Comparison of ENCODE assay signal across 9 cellular contexts in the genomic region with DNA sequence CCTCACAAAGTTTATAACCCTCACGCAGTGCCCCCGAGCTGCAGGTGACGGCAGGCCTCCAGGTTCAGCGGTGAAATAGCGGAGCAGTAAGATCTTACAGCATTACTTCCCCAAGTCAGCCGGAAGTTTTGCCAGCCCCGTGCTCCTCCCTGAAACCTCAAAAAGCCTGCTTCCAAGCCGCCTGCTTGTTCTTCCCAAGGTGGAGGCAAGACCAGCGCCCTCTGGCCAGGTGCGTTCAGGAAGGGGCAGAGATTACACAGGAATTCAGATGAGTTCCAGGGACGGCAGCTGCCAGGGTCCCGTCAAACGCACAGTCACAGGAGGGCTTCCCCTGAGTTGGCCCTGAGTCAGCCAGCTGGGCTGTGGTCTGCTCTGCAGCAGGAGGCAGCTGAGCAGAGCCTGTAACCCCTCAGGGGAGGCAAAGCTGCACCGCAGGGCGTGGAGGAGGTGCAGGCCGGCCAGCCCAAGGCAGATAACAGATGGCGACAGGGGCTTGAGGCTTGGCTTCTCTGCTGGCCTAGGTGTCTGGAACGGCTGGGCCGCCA.
DNase-seq lines count a peak whose midpoint lies in the region; ATAC-seq and TF ChIP-seq lines count a peak whose summit lies in the region.
"Had no signal": no experiment of that assay in that cellular context is flagged by ENCODE, and none has a peak within 500 bp of the region (broad histone marks: within the 10 kb centered on the region; RNA-seq: fewer than 3 reads in every experiment).

No MANE protein-coding gene starts in this region.

- H3K36me3 ChIP-seq in esophagus squamous epithelium, result no peaks in the 10 kb centered on the region

- peaks cover 0 to 15% (median 0%) of the 10 kb centered on the region in 4 donors for H3K27me3 ChIP-seq in esophagus squamous epithelium

- TF ChIP-seq POLR2A in esophagus squamous epithelium (IDR thresholded peaks at IDR 0.05), result no peak

- in situ Hi-C loops in GM13976 (cut with MboI; ENCODE audit: low sequenced_read_pairs, unreplicated experiment), result no loop called here

- peaks cover 37% of the 10 kb centered on the region for H3K4me1 Mint-ChIP-seq in osteocyte (ENCODE audit: unreplicated experiment)

- 57 to 76% methylated on average over 5 to 11 of the region's 19 CpGs for WGBS in esophagus squamous epithelium, 2 donors

- no peaks in the 10 kb centered on the region for H3K9me3 ChIP-seq in esophagus squamous epithelium

- ATAC-seq in GM21723 (IDR thresholded peaks at IDR 0.05; ENCODE audit: unreplicated experiment), result peak; percentile 75
- no peak for ATAC-seq in GM19324 (IDR thresholded peaks at IDR 0.05; ENCODE audit: low FRiP score, unreplicated experiment)

- no peaks in the 10 kb centered on the region for H3K4me1 ChIP-seq in esophagus squamous epithelium

- H3K27me3 Mint-ChIP-seq in osteocyte (ENCODE audit: unreplicated experiment), result no peaks in the 10 kb centered on the region

- H3K27ac ChIP-seq in esophagus squamous epithelium, result no peak overlapping the region

- TF ChIP-seq CTCF in GM13976 (IDR thresholded peaks at IDR 0.05; ENCODE audit: borderline replicate concordance, control extremely low read depth, extremely low read depth, insufficient read depth, missing control alignments) (no peak), osteocyte (IDR thresholded peaks at IDR 0.05) (no peak), esophagus squamous epithelium (IDR thresholded peaks at IDR 0.05) (no peak)

- H3K36me3 Mint-ChIP-seq in osteocyte (ENCODE audit: unreplicated experiment), result no peaks in the 10 kb centered on the region

- DNase-seq in GM13976 (ENCODE audit: low spot score) (peak; percentile 54), Kasumi-1 (lab: John Stamatoyannopoulos, UW) (peak; percentile 56 to 58), left kidney (ENCODE audit: low read depth, low spot score) (peak; percentile 52), osteocyte (ENCODE audit: extremely low spot score, unreplicated experiment) (no peak), T1000 (lab: John Stamatoyannopoulos, UW) (no peak), esophagus squamous epithelium (lab: John Stamatoyannopoulos, UW) (no peak)
- DNase-seq: GOT3 had no signal

- intact Hi-C loops in esophagus squamous epithelium (cut with DNase I), result loop anchor here (10.0 kb wide), 1 partner anchor 316 kb away; no protein-coding TSS in a partner anchor

- no peak overlapping the region for H3K27ac Mint-ChIP-seq in osteocyte (ENCODE audit: unreplicated experiment)

- no peak overlapping the region for H3K4me3 Mint-ChIP-seq in osteocyte (ENCODE audit: unreplicated experiment)

- H3K9me3 Mint-ChIP-seq in osteocyte (ENCODE audit: unreplicated experiment), result no peaks in the 10 kb centered on the region

- H3K4me3 ChIP-seq in esophagus squamous epithelium, result no peak overlapping the region

Comparison
In these comparisons a context has a peak if more than half of its experiments do, and no peak if none do; other contexts are left out.
1. DNase-seq: peak in GM13976 (single experiment), Kasumi-1 (2 of 2) and left kidney (single experiment); none in osteocyte (single experiment), T1000 (single experiment) and esophagus squamous epithelium (single experiment).